12 cellular contexts compared by ENCODE assay signal in genomic region chr15:49715213-49715612, GRCh38.
"Had no signal": no experiment of that assay in that cellular context is flagged by ENCODE, and none has a peak within 500 bp of the region (broad histone marks: within the 10 kb centered on the region; RNA-seq: fewer than 3 reads in every experiment).

No MANE protein-coding gene starts in this region.

- H3K4me3 Mint-ChIP-seq: activated B cell treated with CpG ODN at 0.5 μM for 24 hours; activated T-cell treated with anti-CD3 and anti-CD28 coated beads, Interleukin-2, amount 50 U/mL, for 4 hours; immature natural killer cell; mesothelial cell of epicardium had no signal

- H3K27ac Mint-ChIP-seq: activated B cell treated with CpG ODN at 0.5 μM for 24 hours, mesothelial cell of epicardium had no signal

- DNase-seq: activated B cell treated with CpG ODN at 0.5 μM for 24 hours; activated CD4-positive, alpha-beta T cell treated with anti-CD3 and anti-CD28 coated beads, Interleukin-2, amount 50 U/mL, for 1 hour; activated gamma-delta T cell treated with Interleukin-2 at 50 U/mL for 16 hours; activated T-cell treated with anti-CD3 and anti-CD28 coated beads, Interleukin-2, amount 50 U/mL, for 4 hours; aorta; immature natural killer cell; left cardiac atrium; lower lobe of right lung; posterior cingulate gyrus; substantia nigra; transverse colon had no signal

- ATAC-seq: activated T-cell treated with anti-CD3 and anti-CD28 coated beads, Interleukin-2, amount 50 U/mL, for 4 hours; left cardiac atrium; lower lobe of right lung had no signal

- H3K4me1 Mint-ChIP-seq: mesothelial cell of epicardium had no signal
